In the genomic region with DNA sequence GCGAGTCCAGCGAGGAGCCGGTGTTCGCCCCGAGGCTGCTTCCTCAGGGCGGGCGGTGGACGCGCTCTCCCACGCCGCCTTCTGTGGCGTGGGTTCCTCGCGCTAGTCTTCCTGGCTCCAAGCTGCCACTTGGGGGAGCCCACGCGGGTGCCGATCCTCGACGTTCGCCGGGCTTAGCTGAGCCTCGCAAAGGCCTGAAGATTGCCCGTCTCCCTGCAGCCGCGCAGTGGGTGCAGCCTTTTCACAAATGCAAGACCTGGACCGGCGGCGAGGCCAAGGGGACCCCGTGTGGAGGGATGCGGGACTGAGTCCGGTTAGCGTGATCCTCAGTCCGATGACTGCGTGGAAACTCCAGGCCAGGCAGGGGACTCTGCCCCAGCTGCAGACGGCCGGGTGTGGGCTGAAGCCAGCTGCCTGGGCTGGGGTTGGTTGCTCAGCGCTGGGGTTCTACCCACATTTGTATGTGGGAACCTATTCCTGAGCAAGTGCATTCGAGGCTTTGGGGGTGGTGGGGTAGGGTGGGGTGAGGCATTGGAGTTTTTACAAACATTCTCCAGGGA, we compare ENCODE assay signal across 2 cellular contexts.
A peak's percentile ranks its signal among the peaks of the same experiment; 100 is the strongest.
TF ChIP-seq lines count a peak whose summit lies in the region.

No MANE protein-coding gene starts in this region.

TF ChIP-seq in GM12878, 131 proteins besides CTCF, POLR2A, EP300 and RAD21 (continues in another document):
- TF ChIP-seq, protein P1, sequence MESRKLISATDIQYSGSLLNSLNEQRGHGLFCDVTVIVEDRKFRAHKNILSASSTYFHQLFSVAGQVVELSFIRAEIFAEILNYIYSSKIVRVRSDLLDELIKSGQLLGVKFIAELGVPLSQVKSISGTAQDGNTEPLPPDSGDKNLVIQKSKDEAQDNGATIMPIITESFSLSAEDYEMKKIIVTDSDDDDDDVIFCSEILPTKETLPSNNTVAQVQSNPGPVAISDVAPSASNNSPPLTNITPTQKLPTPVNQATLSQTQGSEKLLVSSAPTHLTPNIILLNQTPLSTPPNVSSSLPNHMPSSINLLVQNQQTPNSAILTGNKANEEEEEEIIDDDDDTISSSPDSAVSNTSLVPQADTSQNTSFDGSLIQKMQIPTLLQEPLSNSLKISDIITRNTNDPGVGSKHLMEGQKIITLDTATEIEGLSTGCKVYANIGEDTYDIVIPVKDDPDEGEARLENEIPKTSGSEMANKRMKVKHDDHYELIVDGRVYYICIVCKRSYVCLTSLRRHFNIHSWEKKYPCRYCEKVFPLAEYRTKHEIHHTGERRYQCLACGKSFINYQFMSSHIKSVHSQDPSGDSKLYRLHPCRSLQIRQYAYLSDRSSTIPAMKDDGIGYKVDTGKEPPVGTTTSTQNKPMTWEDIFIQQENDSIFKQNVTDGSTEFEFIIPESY (IDR thresholded peaks at IDR 0.05): no peak
- TF ChIP-seq BACH1 (IDR thresholded peaks at IDR 0.05; ENCODE audit: borderline replicate concordance) (peak; percentile 97; the same call in 1 of the 2 replicates), ZSCAN29 (IDR thresholded peaks at IDR 0.05) (no peak), MEF2B (IDR thresholded peaks at IDR 0.05; ENCODE audit: partially characterized antibody, poor library complexity, severe bottlenecking) (peak; percentile 40), HCFC1 (IDR thresholded peaks at IDR 0.05; ENCODE audit: low read length) (no peak), CBX5 (IDR thresholded peaks at IDR 0.05; ENCODE audit: low read depth) (no peak), POU2F2 (IDR thresholded peaks at IDR 0.05; ENCODE audit: borderline replicate concordance, low read depth, low read length) (no peak), NFXL1 (IDR thresholded peaks at IDR 0.05; ENCODE audit: borderline replicate concordance) (no peak), STAT3 (IDR thresholded peaks at IDR 0.05; ENCODE audit: low read depth, low read length) (no peak), RFX5 (IDR thresholded peaks at IDR 0.05; ENCODE audit: low read depth, low read length) (0 out of 2 replicates have a peak, but pooled peaks have one; percentile 18), SMARCA5 (IDR thresholded peaks at IDR 0.05) (peak; percentile 53; the same call in 1 of the 2 replicates), GATAD2B (conservative IDR thresholded peaks at IDR 0.05; ENCODE audit: low read depth) (peak; percentile 97), MXI1 (IDR thresholded peaks at IDR 0.05; ENCODE audit: low read depth, low read length) (peak; percentile 42; the same call in 1 of the 2 replicates), CHD4 (IDR thresholded peaks at IDR 0.05) (no peak), PAX5 (IDR thresholded peaks at IDR 0.05; ENCODE audit: borderline replicate concordance, low read depth, low read length) (no peak), BHLHE40 (IDR thresholded peaks at IDR 0.05; ENCODE audit: borderline replicate concordance in 1 of 2, low read depth in 2 of 2, low read length in 1 of 2) (peak in 1 of 2 experiments; percentile 50; a peak in 2 of 4 replicates)
- TF ChIP-seq, protein P2, sequence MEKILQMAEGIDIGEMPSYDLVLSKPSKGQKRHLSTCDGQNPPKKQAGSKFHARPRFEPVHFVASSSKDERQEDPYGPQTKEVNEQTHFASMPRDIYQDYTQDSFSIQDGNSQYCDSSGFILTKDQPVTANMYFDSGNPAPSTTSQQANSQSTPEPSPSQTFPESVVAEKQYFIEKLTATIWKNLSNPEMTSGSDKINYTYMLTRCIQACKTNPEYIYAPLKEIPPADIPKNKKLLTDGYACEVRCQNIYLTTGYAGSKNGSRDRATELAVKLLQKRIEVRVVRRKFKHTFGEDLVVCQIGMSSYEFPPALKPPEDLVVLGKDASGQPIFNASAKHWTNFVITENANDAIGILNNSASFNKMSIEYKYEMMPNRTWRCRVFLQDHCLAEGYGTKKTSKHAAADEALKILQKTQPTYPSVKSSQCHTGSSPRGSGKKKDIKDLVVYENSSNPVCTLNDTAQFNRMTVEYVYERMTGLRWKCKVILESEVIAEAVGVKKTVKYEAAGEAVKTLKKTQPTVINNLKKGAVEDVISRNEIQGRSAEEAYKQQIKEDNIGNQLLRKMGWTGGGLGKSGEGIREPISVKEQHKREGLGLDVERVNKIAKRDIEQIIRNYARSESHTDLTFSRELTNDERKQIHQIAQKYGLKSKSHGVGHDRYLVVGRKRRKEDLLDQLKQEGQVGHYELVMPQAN (conservative IDR thresholded peaks at IDR 0.05): peak; percentile 70
- TF ChIP-seq, protein P3, sequence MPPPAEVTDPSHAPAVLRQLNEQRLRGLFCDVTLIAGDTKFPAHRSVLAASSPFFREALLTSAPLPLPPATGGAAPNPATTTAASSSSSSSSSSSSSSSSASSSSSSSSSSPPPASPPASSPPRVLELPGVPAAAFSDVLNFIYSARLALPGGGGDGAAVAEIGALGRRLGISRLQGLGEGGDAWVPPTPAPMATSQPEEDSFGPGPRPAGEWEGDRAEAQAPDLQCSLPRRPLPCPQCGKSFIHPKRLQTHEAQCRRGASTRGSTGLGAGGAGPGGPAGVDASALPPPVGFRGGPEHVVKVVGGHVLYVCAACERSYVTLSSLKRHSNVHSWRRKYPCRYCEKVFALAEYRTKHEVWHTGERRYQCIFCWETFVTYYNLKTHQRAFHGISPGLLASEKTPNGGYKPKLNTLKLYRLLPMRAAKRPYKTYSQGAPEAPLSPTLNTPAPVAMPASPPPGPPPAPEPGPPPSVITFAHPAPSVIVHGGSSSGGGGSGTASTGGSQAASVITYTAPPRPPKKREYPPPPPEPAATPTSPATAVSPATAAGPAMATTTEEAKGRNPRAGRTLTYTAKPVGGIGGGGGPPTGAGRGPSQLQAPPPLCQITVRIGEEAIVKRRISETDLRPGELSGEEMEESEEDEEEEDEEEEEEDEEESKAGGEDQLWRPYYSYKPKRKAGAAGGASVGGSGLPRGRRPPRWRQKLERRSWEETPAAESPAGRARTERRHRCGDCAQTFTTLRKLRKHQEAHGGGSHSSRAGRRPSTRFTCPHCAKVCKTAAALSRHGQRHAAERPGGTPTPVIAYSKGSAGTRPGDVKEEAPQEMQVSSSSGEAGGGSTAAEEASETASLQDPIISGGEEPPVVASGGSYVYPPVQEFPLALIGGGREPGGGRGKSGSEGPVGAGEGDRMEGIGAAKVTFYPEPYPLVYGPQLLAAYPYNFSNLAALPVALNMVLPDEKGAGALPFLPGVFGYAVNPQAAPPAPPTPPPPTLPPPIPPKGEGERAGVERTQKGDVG (CRISPR knock-in tag; IDR thresholded peaks at IDR 0.05): no peak
- TF ChIP-seq, protein P4, sequence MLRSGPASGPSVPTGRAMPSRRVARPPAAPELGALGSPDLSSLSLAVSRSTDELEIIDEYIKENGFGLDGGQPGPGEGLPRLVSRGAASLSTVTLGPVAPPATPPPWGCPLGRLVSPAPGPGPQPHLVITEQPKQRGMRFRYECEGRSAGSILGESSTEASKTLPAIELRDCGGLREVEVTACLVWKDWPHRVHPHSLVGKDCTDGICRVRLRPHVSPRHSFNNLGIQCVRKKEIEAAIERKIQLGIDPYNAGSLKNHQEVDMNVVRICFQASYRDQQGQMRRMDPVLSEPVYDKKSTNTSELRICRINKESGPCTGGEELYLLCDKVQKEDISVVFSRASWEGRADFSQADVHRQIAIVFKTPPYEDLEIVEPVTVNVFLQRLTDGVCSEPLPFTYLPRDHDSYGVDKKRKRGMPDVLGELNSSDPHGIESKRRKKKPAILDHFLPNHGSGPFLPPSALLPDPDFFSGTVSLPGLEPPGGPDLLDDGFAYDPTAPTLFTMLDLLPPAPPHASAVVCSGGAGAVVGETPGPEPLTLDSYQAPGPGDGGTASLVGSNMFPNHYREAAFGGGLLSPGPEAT (IDR thresholded peaks at IDR 0.05; ENCODE audit: low read depth): no peak

TF ChIP-seq in HepG2, 621 proteins besides CTCF, POLR2A, EP300 and RAD21 (continues in another document):
- TF ChIP-seq, protein P5, sequence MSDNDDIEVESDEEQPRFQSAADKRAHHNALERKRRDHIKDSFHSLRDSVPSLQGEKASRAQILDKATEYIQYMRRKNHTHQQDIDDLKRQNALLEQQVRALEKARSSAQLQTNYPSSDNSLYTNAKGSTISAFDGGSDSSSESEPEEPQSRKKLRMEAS (IDR thresholded peaks at IDR 0.05): peak; percentile 22; the same call in 1 of the 2 replicates
- TF ChIP-seq, protein P6, sequence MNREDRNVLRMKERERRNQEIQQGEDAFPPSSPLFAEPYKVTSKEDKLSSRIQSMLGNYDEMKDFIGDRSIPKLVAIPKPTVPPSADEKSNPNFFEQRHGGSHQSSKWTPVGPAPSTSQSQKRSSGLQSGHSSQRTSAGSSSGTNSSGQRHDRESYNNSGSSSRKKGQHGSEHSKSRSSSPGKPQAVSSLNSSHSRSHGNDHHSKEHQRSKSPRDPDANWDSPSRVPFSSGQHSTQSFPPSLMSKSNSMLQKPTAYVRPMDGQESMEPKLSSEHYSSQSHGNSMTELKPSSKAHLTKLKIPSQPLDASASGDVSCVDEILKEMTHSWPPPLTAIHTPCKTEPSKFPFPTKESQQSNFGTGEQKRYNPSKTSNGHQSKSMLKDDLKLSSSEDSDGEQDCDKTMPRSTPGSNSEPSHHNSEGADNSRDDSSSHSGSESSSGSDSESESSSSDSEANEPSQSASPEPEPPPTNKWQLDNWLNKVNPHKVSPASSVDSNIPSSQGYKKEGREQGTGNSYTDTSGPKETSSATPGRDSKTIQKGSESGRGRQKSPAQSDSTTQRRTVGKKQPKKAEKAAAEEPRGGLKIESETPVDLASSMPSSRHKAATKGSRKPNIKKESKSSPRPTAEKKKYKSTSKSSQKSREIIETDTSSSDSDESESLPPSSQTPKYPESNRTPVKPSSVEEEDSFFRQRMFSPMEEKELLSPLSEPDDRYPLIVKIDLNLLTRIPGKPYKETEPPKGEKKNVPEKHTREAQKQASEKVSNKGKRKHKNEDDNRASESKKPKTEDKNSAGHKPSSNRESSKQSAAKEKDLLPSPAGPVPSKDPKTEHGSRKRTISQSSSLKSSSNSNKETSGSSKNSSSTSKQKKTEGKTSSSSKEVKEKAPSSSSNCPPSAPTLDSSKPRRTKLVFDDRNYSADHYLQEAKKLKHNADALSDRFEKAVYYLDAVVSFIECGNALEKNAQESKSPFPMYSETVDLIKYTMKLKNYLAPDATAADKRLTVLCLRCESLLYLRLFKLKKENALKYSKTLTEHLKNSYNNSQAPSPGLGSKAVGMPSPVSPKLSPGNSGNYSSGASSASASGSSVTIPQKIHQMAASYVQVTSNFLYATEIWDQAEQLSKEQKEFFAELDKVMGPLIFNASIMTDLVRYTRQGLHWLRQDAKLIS (CRISPR knock-in tag; IDR thresholded peaks at IDR 0.05): no peak
- TF ChIP-seq STAG1 (CRISPR knock-in tag; IDR thresholded peaks at IDR 0.05): peak; percentile 33; the same call in 1 of the 2 replicates
- no peak for TF ChIP-seq FOXA3 (CRISPR knock-in tag; IDR thresholded peaks at IDR 0.05)
- TF ChIP-seq HNRNPH1 (optimal IDR thresholded peaks at IDR 0.05; ENCODE audit: low read depth, low read length): no peak
- TF ChIP-seq TBP (CRISPR knock-in tag; IDR thresholded peaks at IDR 0.05): peak; percentile 80; the same call in 1 of the 2 replicates
- TF ChIP-seq ZC3H13 (CRISPR knock-in tag; IDR thresholded peaks at IDR 0.05): 0 out of 2 replicates have a peak, but pooled peaks have one; percentile 3
- 0 out of 2 replicates have a peak, but pooled peaks have one; percentile 6 for TF ChIP-seq HOXA5 (CRISPR knock-in tag; IDR thresholded peaks at IDR 0.05)
- 0 out of 2 replicates have a peak, but pooled peaks have one; percentile 21 for TF ChIP-seq MEIS2 (CRISPR knock-in tag; IDR thresholded peaks at IDR 0.05)
- TF ChIP-seq, protein P7, sequence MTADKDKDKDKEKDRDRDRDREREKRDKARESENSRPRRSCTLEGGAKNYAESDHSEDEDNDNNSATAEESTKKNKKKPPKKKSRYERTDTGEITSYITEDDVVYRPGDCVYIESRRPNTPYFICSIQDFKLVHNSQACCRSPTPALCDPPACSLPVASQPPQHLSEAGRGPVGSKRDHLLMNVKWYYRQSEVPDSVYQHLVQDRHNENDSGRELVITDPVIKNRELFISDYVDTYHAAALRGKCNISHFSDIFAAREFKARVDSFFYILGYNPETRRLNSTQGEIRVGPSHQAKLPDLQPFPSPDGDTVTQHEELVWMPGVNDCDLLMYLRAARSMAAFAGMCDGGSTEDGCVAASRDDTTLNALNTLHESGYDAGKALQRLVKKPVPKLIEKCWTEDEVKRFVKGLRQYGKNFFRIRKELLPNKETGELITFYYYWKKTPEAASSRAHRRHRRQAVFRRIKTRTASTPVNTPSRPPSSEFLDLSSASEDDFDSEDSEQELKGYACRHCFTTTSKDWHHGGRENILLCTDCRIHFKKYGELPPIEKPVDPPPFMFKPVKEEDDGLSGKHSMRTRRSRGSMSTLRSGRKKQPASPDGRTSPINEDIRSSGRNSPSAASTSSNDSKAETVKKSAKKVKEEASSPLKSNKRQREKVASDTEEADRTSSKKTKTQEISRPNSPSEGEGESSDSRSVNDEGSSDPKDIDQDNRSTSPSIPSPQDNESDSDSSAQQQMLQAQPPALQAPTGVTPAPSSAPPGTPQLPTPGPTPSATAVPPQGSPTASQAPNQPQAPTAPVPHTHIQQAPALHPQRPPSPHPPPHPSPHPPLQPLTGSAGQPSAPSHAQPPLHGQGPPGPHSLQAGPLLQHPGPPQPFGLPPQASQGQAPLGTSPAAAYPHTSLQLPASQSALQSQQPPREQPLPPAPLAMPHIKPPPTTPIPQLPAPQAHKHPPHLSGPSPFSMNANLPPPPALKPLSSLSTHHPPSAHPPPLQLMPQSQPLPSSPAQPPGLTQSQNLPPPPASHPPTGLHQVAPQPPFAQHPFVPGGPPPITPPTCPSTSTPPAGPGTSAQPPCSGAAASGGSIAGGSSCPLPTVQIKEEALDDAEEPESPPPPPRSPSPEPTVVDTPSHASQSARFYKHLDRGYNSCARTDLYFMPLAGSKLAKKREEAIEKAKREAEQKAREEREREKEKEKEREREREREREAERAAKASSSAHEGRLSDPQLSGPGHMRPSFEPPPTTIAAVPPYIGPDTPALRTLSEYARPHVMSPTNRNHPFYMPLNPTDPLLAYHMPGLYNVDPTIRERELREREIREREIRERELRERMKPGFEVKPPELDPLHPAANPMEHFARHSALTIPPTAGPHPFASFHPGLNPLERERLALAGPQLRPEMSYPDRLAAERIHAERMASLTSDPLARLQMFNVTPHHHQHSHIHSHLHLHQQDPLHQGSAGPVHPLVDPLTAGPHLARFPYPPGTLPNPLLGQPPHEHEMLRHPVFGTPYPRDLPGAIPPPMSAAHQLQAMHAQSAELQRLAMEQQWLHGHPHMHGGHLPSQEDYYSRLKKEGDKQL (CRISPR knock-in tag; IDR thresholded peaks at IDR 0.05; ENCODE audit: low read depth): no peak
- no peak for TF ChIP-seq TAF1 (CRISPR knock-in tag; IDR thresholded peaks at IDR 0.05)
- TF ChIP-seq, protein P8, sequence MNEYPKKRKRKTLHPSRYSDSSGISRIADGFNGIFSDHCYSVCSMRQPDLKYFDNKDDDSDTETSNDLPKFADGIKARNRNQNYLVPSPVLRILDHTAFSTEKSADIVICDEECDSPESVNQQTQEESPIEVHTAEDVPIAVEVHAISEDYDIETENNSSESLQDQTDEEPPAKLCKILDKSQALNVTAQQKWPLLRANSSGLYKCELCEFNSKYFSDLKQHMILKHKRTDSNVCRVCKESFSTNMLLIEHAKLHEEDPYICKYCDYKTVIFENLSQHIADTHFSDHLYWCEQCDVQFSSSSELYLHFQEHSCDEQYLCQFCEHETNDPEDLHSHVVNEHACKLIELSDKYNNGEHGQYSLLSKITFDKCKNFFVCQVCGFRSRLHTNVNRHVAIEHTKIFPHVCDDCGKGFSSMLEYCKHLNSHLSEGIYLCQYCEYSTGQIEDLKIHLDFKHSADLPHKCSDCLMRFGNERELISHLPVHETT (CRISPR knock-in tag; conservative IDR thresholded peaks at IDR 0.05): no peak
- 0 out of 2 replicates have a peak, but pooled peaks have one; percentile 5 for TF ChIP-seq ZNF850 (CRISPR knock-in tag; conservative IDR thresholded peaks at IDR 0.05)
- TF ChIP-seq NR2F1 (CRISPR knock-in tag; IDR thresholded peaks at IDR 0.05): no peak
